Comparison of ENCODE assay signal across 8 cellular contexts in genomic region chr19:15332311-15332996, GRCh38. TPM values are rescaled to one million over a fixed set of nuclear protein-coding genes. Genes with fewer than 3 reads are reported as not detected.
DNase-seq lines count a peak whose midpoint lies in the region; ATAC-seq and TF ChIP-seq lines count a peak whose summit lies in the region.

BRD4 (minus strand) TSS chr19:15332539; CDS start chr19:15273099, 59,440 bp downstream.

- H3K36me3 ChIP-seq in stomach smooth muscle (ENCODE audit: control insufficient read depth in 2 of 2, insufficient read depth in 2 of 2, low read length in 2 of 2): no peaks in the 10 kb centered on the region

- H3K4me1 Mint-ChIP-seq in neural crest cell: peaks cover 37% of the 10 kb centered on the region

- no peaks in the 10 kb centered on the region for H3K9me3 Mint-ChIP-seq in neural crest cell

- peak; percentile 96 for DNase-seq in AG20443 (ENCODE audit: low spot score)
- peak; percentile 70 for DNase-seq in HK-2 (ENCODE audit: unreplicated experiment)
- peak; percentile 83 for DNase-seq in RPMI8226
- DNase-seq in activated effector memory CD4-positive, alpha-beta T cell treated with Interleukin-2 at 50 U/mL for 16 hours: peak; percentile 71
- peak; percentile 45 to 84 for DNase-seq in foreskin fibroblast
- peak; percentile 75 for DNase-seq in neural crest cell (ENCODE audit: low read depth, low spot score)

- H3K4me3 ChIP-seq in foreskin fibroblast (ENCODE audit: low read depth in 1 of 2, low read length in 2 of 2) (peak within 1 kb of the TSS; percentile 73 to 92), stomach smooth muscle (ENCODE audit: low read length in 2 of 2) (peak within 1 kb of the TSS; percentile 92 to 94)

- H3K9me3 ChIP-seq in stomach smooth muscle (ENCODE audit: control insufficient read depth in 2 of 2, low read length in 2 of 2): no peaks in the 10 kb centered on the region

- H3K4me3 Mint-ChIP-seq in neural crest cell: peak within 1 kb of the TSS; percentile 98

- no peak for TF ChIP-seq CTCF in foreskin fibroblast (IDR thresholded peaks at IDR 0.05; ENCODE audit: low read depth, low read length)
- no peak for TF ChIP-seq CTCF in neural crest cell (conservative IDR thresholded peaks at IDR 0.05)

- peak within 1 kb of the TSS; percentile 98 for H3K27ac Mint-ChIP-seq in neural crest cell (ENCODE audit: unreplicated experiment)

- peaks cover 4% of the 10 kb centered on the region for H3K36me3 Mint-ChIP-seq in neural crest cell (ENCODE audit: low read depth)

- peaks cover 26% of the 10 kb centered on the region for H3K4me1 ChIP-seq in stomach smooth muscle (ENCODE audit: control insufficient read depth, insufficient read depth, low read length)

- ATAC-seq in GM19035 (IDR thresholded peaks at IDR 0.05; ENCODE audit: unreplicated experiment): peak; percentile 54

- H3K27me3 ChIP-seq in stomach smooth muscle (ENCODE audit: control insufficient read depth in 1 of 2, insufficient read depth in 2 of 2, low read length in 2 of 2): no peaks in the 10 kb centered on the region

- peak within 1 kb of the TSS; percentile 82 to 90 for H3K9ac ChIP-seq in stomach smooth muscle (ENCODE audit: low read length in 2 of 2)

- H3K27ac ChIP-seq in stomach smooth muscle (ENCODE audit: low read length): peak within 1 kb of the TSS; percentile 62

- H3K27me3 Mint-ChIP-seq in neural crest cell (ENCODE audit: low read depth): no peaks in the 10 kb centered on the region

RNA-seq across cellular contexts. Expression of gene BRD4, which starts in this region (rescaled TPM):
- 152 and 158 TPM in 2 replicates for total RNA-seq in neural crest cell

Comparison
In these comparisons a context has a peak if more than half of its experiments do, and no peak if none do; other contexts are left out.
1. Peak in every context shown above with its lines: DNase-seq, ATAC-seq, H3K4me3 ChIP-seq and H3K27ac ChIP-seq.